1 cellular context compared by ENCODE assay signal in genomic region chr12:124837249-124837897, GRCh38.
TF ChIP-seq lines count a peak whose summit lies in the region.

No MANE protein-coding gene starts in this region.

TF ChIP-seq in H1, 55 proteins besides CTCF, POLR2A, EP300 and RAD21:
- no peak for TF ChIP-seq TEAD4 (IDR thresholded peaks at IDR 0.05; ENCODE audit: low read depth, low read length)
- TF ChIP-seq CHD7 (IDR thresholded peaks at IDR 0.05; ENCODE audit: insufficient replicate concordance, low read length) = no peak
- TF ChIP-seq SRF (IDR thresholded peaks at IDR 0.05; ENCODE audit: low read depth, low read length) = no peak
- no peak for TF ChIP-seq SP2 (IDR thresholded peaks at IDR 0.05; ENCODE audit: low read length)
- no peak for TF ChIP-seq TBP (IDR thresholded peaks at IDR 0.05; ENCODE audit: low read depth, low read length)
- no peak for TF ChIP-seq POLR2AphosphoS5 (IDR thresholded peaks at IDR 0.05; ENCODE audit: low read depth, low read length)
- TF ChIP-seq SIN3A (conservative IDR thresholded peaks at IDR 0.05 in 1 of 2, IDR thresholded peaks at IDR 0.05 in 1 of 2; ENCODE audit: low read depth in 1 of 2, low read length in 2 of 2) = no peak
- no peak for TF ChIP-seq CREB1 (IDR thresholded peaks at IDR 0.05)
- no peak for TF ChIP-seq ZNF274 (IDR thresholded peaks at IDR 0.05; ENCODE audit: borderline replicate concordance, extremely low read depth, low read length)
- no peak for TF ChIP-seq GABPA (IDR thresholded peaks at IDR 0.05; ENCODE audit: borderline replicate concordance, insufficient read depth, low read length)
- no peak for TF ChIP-seq TAF7 (optimal IDR thresholded peaks at IDR 0.05; ENCODE audit: borderline replicate concordance, low read depth, low read length)
- TF ChIP-seq, protein P1, sequence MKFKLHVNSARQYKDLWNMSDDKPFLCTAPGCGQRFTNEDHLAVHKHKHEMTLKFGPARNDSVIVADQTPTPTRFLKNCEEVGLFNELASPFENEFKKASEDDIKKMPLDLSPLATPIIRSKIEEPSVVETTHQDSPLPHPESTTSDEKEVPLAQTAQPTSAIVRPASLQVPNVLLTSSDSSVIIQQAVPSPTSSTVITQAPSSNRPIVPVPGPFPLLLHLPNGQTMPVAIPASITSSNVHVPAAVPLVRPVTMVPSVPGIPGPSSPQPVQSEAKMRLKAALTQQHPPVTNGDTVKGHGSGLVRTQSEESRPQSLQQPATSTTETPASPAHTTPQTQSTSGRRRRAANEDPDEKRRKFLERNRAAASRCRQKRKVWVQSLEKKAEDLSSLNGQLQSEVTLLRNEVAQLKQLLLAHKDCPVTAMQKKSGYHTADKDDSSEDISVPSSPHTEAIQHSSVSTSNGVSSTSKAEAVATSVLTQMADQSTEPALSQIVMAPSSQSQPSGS (IDR thresholded peaks at IDR 0.05; ENCODE audit: low read length) = no peak
- TF ChIP-seq HDAC6 (IDR thresholded peaks at IDR 0.05; ENCODE audit: low read depth, low read length) = no peak
- TF ChIP-seq JUND (IDR thresholded peaks at IDR 0.05; ENCODE audit: low read length) = no peak
- no peak for TF ChIP-seq NANOG (IDR thresholded peaks at IDR 0.05; ENCODE audit: insufficient read depth, low read depth, low read length, poor library complexity, severe bottlenecking)
- TF ChIP-seq KDM4A (IDR thresholded peaks at IDR 0.05; ENCODE audit: low read depth, low read length, severe bottlenecking) = no peak
TF ChIP-seq in H1: peak in this region for 0.
